ENCODE assay signal across 1 cellular context in the genomic region with DNA sequence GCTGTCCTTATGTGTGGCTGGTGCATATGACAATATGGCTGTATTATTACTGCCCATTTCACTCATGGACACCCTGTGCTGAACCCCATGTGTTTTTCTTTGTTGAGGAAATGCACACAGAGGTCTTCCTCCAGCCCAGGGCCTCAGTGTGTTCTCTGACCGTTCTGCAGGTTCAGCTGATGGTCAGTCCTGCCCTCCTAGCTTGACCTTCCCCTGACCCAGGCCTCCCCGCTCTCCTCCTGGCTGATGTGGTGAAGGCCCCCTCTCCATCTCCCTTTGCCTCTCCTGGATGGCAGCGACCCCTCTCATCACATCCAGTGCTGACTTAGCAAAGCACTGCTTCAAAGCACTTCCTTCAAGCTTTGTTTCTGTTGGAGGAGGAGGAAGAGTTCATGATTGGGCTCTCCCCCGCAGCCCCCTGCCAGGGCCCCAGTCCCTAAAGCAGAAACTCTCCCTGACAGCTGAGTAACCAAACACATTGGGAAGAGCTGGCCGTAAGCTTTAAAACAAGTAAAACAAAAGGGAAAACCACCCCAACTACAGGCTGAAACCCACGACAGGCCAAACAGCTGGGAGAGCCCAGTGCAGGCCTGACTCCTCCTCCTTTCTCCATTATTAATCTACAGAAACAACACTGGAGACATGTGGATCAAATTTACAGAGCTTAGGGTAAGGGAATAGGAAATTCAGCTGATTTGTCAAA.
TF ChIP-seq lines count a peak whose summit lies in the region.

No MANE protein-coding gene starts in this region.

TF ChIP-seq in GM23338, 12 proteins besides CTCF, POLR2A, EP300 and RAD21 (continued from another document):
- TF ChIP-seq ZNF462 (CRISPR knock-in tag; IDR thresholded peaks at IDR 0.05), result no peak
- TF ChIP-seq ZNF331 (CRISPR knock-in tag; IDR thresholded peaks at IDR 0.05; ENCODE audit: low read depth), result no peak
- TF ChIP-seq STAT1 (IDR thresholded peaks at IDR 0.05; ENCODE audit: unreplicated experiment), result no peak
TF ChIP-seq in GM23338: peak in this region for 0.
